Comparison of ENCODE assay signal across 20 cellular contexts in genomic region chr11:73182824-73183321, GRCh38. TPM values are rescaled to one million over a fixed set of nuclear protein-coding genes. Genes with fewer than 3 reads are reported as not detected.
DNase-seq lines count a peak whose midpoint lies in the region; ATAC-seq and TF ChIP-seq lines count a peak whose summit lies in the region.
"Had no signal": no experiment of that assay in that cellular context is flagged by ENCODE, and none has a peak within 500 bp of the region (broad histone marks: within the 10 kb centered on the region; RNA-seq: fewer than 3 reads in every experiment).

No MANE protein-coding gene starts in this region.

- H3K4me1 ChIP-seq in foreskin keratinocyte: peaks cover 19% of the 10 kb centered on the region
- H3K4me1 ChIP-seq: HAP-1 had no signal

- no peak overlapping the region for H3K27ac ChIP-seq in VCaP
- H3K27ac ChIP-seq in foreskin keratinocyte: no peak overlapping the region

- TF ChIP-seq CTCF in VCaP (conservative IDR thresholded peaks at IDR 0.05) (peak; percentile 64), foreskin keratinocyte (conservative IDR thresholded peaks at IDR 0.05) (peak; percentile 15)

- ATAC-seq in foreskin keratinocyte (no peak), HG03439 (IDR thresholded peaks at IDR 0.05; ENCODE audit: unreplicated experiment) (no peak), GM21576 (IDR thresholded peaks at IDR 0.05; ENCODE audit: unreplicated experiment) (no peak), GM18873 (IDR thresholded peaks at IDR 0.05; ENCODE audit: low FRiP score, unreplicated experiment) (no peak)

- H3K27me3 ChIP-seq in foreskin keratinocyte: no peaks in the 10 kb centered on the region

- DNase-seq in HT-29 (ENCODE audit: low spot score): peak; percentile 93
- no peak for DNase-seq in foreskin keratinocyte
- peak; percentile 75 for DNase-seq in mucosa of gallbladder (ENCODE audit: low spot score)
- no peak for DNase-seq in NCI-H1105 treated with DMSO at 0.1 percent for 48 hours (lab: John Stamatoyannopoulos, UW)
- DNase-seq: ACHN; CD4-positive, alpha-beta T cell; DMS79 treated with DMSO at 0.1 percent for 48 hours; NCI-H1694; NCI-H446; nephron progenitor cell; NK-92 treated with Interleukin-12 subunit alpha and Interleukin-12 subunit beta, amount 100 ng/mL, for 24 hours; SHP77 treated with DMSO at 0.1 percent for 48 hours; stimulated activated naive CD4-positive, alpha-beta T cell treated with Interleukin-2 at 50 U/mL for 16 hours had no signal

RNA-seq across cellular contexts. Expression of gene P2RY2, which starts 35.2 kb away (rescaled TPM):
- 36.4 and 39.5 TPM in 2 replicates for total RNA-seq in HT-29 (2014; rRNA removed; shearing (Covaris generic))
- total RNA-seq in foreskin keratinocyte (5.1 and 6.3 TPM in 2 replicates), mucosa of gallbladder (12.6 TPM)
- 4.1 and 4.2 TPM in 2 replicates for polyA plus RNA-seq in foreskin keratinocyte
- total RNA-seq: CD4-positive, alpha-beta T cell; LHCN-M2; T-helper 1 cell treated with Interleukin-12 subunit alpha and Interleukin-12 subunit beta and Interleukin-4 antibody, amounts not matched to agents 30 ng/mL and 1 ng/mL, for 36 hours had no signal

RNA-seq across cellular contexts. Expression of gene FCHSD2, which starts 40.8 kb away (rescaled TPM):
- 2.9 and 4.8 TPM in 2 replicates for total RNA-seq in HT-29 (2014; rRNA removed; shearing (Covaris generic))
- total RNA-seq in foreskin keratinocyte (14.7 and 15.4 TPM in 2 replicates), mucosa of gallbladder (56.4 TPM)
- 5.0 and 5.1 TPM in 2 replicates for polyA plus RNA-seq in foreskin keratinocyte

Comparison
In these comparisons a context has a peak if more than half of its experiments do, and no peak if none do; other contexts are left out.
1. DNase-seq: peak in HT-29 (single experiment) and mucosa of gallbladder (single experiment); none in foreskin keratinocyte (0 of 2) and NCI-H1105 treated with DMSO at 0.1 percent for 48 hours (single experiment).